8 cellular contexts compared by ENCODE assay signal in the genomic region with DNA sequence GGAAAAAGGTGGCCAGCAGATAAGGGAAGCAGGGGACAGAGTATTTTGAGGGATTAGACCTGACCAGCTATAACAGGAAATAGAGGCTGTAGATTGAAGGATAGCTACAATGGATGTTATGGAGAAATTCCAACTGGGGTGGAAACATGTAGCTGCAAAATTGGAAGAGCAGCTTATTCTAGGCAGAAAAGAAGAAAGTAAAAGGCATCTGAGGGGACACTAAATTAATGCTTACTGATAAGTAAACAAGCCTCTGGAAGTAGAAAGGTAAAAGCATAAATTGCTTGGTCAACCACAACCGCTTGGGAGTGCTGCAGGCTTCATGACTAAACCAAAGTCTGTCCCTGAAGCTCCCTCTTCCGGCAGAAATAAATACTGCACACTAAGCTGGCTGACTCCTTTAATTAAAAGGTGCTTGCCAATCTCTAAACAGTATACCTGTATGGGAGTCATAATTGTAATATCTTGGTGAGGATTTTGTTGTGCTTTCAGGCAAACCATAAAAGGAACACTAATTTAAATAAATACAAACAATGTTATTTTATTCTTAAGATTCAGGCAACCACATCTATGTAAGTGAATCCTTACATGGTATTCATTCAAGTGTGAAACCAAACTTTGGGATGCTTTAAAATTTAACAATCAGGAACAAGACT. TPM values are rescaled to one million over a fixed set of nuclear protein-coding genes. Genes with fewer than 3 reads are reported as not detected.
DNase-seq lines count a peak whose midpoint lies in the region; ATAC-seq and TF ChIP-seq lines count a peak whose summit lies in the region.

No MANE protein-coding gene starts in this region.

- H3K27ac Mint-ChIP-seq in Caco-2 (ENCODE audit: unreplicated experiment) = no peak overlapping the region

- peak; percentile 60 for ATAC-seq in GM21619 (IDR thresholded peaks at IDR 0.05; ENCODE audit: unreplicated experiment)

- no peak overlapping the region for H3K4me3 Mint-ChIP-seq in Caco-2 (ENCODE audit: unreplicated experiment)

- no peak for TF ChIP-seq POLR2A in uterus (IDR thresholded peaks at IDR 0.05)

- peaks cover 38% of the 10 kb centered on the region for H3K4me1 Mint-ChIP-seq in Caco-2 (ENCODE audit: low read depth, unreplicated experiment)

- POLR2A ChIA-PET in Caco-2 (lab: Charles Lee) = interaction anchor here (0.6 to 2.1 kb wide), 4 partner anchors 8 to 78 kb away, joined by 3 to 16 read pairs (median 4); a partner anchor contains a TSS

- H3K36me3 ChIP-seq in Caco-2 (ENCODE audit: control insufficient read depth, insufficient read depth, low read length) = 0 out of 2 replicates have a peak, but pooled peaks cover 2% of the 10 kb centered on the region
- no peaks in the 10 kb centered on the region for H3K36me3 ChIP-seq in uterus

- BruUV-seq in Caco-2 (replicated peaks; lab: Mats Ljungman, UMichigan) = no TSS peak

- no peaks in the 10 kb centered on the region for H3K27me3 ChIP-seq in Caco-2 (replicated peaks; ENCODE audit: control insufficient read depth, insufficient read depth, low read length)
- H3K27me3 ChIP-seq in uterus = no peaks in the 10 kb centered on the region

- H3K9me3 ChIP-seq in Caco-2 (no peaks in the 10 kb centered on the region), uterus (no peaks in the 10 kb centered on the region)

- H3K4me3 ChIP-seq in Caco-2 (ENCODE audit: low read depth, low read length) (no peak overlapping the region), foreskin fibroblast (ENCODE audit: low read depth in 1 of 2, low read length in 2 of 2) (no peak overlapping the region), uterus (no peak overlapping the region)

- H3K27me3 Mint-ChIP-seq in Caco-2 (ENCODE audit: insufficient read depth, unreplicated experiment) = no peaks in the 10 kb centered on the region

- TF ChIP-seq CTCF in Caco-2 (IDR thresholded peaks at IDR 0.05; ENCODE audit: insufficient read depth in 1 of 2, low read depth in 1 of 2, low read length in 1 of 2, severe bottlenecking in 1 of 2, unreplicated experiment in 1 of 2) (peak; percentile 98), foreskin fibroblast (IDR thresholded peaks at IDR 0.05; ENCODE audit: low read depth, low read length) (peak; percentile 97), uterus (IDR thresholded peaks at IDR 0.05) (peak; percentile 96 to 99 (median 97))

- CTCF ChIA-PET in Caco-2 (lab: Charles Lee) = interaction anchor here (0.6 to 3.5 kb wide), 18 partner anchors 10 to 135 kb away, joined by 3 to 43 read pairs (median 4); no protein-coding TSS in a partner anchor

- no peaks in the 10 kb centered on the region for H3K9me3 Mint-ChIP-seq in Caco-2 (ENCODE audit: unreplicated experiment)

- H3K36me3 Mint-ChIP-seq in Caco-2 (ENCODE audit: insufficient read depth, unreplicated experiment) = peaks cover 45% of the 10 kb centered on the region

- DNase-seq in Caco-2 (peak; percentile 93), LoVo (ENCODE audit: low spot score) (peak; percentile 96), foreskin fibroblast (peak; percentile 79 to 93), pons (ENCODE audit: low spot score) (peak; percentile 98), uterus (peak; percentile 82 to 95), NCI-H2196 treated with DMSO at 0.1 percent for 48 hours (lab: John Stamatoyannopoulos, UW; ENCODE audit: unreplicated experiment) (no peak)
- DNase-seq in activated T-cell treated with anti-CD3 and anti-CD28 coated beads, Interleukin-2, amount 50 U/mL, for 48 hours = peak; percentile 86 to 88

- H3K4me1 ChIP-seq in Caco-2 (peaks cover 27% of the 10 kb centered on the region), uterus (peaks cover 3 to 8% of the 10 kb centered on the region in 2 donors)

- intact Hi-C loops in Caco-2 (cut with micrococcal nuclease; ENCODE audit: unreplicated experiment) (loop anchor here (1.0 to 2.0 kb wide), 5 partner anchors 21 to 134 kb away; a partner anchor contains a TSS), uterus (cut with DNase I; ENCODE audit: low total_unique reads) (no loop called here)

- H3K27ac ChIP-seq in uterus = peak overlapping the region; percentile 21 to 75

RNA-seq across cellular contexts. Expression of a gene that starts 7.7 kb away (rescaled TPM):
- total RNA-seq in Caco-2 (2022) (782 and 880 TPM in 2 replicates), uterus (1,000 to 10,000 TPM in 2 of 4 donors, 100 to 1,000 TPM in 2; 821 to 1,719 (median 1,034) TPM)

RNA-seq across cellular contexts. Expression of a gene that starts 43.1 kb away (rescaled TPM):
- 104 and 106 TPM in 2 replicates for total RNA-seq in Caco-2 (2022)
- total RNA-seq in uterus = 10 to 100 TPM in 2 of 4 donors, 1 to 10 TPM in 2; 2.1 to 37.0 (median 9.6) TPM
